18 cellular contexts compared by ENCODE assay signal in the genomic region with DNA sequence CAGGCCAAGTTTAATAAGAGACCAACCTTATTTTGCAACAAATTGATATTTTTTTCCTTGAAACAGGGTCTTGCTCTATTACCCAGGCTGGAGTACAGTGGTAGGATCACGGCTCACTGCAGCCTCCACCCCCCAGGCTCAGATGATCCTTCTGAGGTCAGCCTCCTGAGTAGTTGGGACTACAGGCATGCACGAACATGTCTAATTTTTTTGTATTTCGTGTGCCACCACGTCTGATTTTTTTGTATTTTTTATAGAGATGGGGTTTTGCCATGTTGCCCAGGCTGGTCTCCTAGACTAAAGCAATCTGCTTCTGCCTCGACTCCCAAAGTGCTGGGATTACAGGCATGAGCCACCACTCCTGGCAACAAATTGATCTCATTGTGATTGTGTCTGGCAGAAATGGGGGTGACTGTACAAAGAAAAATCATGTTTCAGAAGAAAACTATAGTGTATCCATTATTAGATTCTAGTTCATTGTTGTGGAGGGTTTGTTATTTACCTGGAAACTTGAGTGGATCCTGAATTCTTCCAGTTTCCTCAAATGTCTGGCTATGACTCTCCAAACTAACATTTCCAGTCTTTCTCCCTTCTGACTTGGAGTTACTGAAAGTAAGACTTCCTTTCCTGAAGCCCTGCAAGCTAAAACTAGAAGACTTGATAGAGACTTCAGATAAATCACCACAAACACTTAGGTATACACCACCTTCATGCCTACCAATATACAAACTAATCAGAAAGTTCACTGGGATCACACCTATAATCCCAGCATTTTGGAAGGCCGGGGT.
"Had no signal": no experiment of that assay in that cellular context is flagged by ENCODE, and none has a peak within 500 bp of the region (broad histone marks: within the 10 kb centered on the region; RNA-seq: fewer than 3 reads in every experiment).

No MANE protein-coding gene starts in this region.

- H3K36me3 ChIP-seq: ascending aorta, colonic mucosa, sigmoid colon had no signal

- H3K9me3 Mint-ChIP-seq: activated CD4-positive, alpha-beta memory T cell treated with anti-CD3 and anti-CD28 coated beads, Interleukin-2, amount 10 ng/mL, durations not matched to agents 7 days and 5 days; activated T-cell treated with anti-CD3 and anti-CD28 coated beads, Interleukin-2, amount 50 U/mL, for 72 hours; natural killer cell treated with Interleukin-12 subunit alpha and Interleukin-12 subunit beta and Interleukin-15 and Interleukin-18, amount 100 ng/mL, for 72 hours; T-helper 2 cell treated with Interferon-gamma antibody and Interleukin-4, amounts not matched to agents 5 μg/mL and 100 μg/mL, for 36 hours had no signal

- H3K27me3 Mint-ChIP-seq: activated CD4-positive, alpha-beta memory T cell treated with anti-CD3 and anti-CD28 coated beads, Interleukin-2, amount 10 ng/mL, durations not matched to agents 7 days and 5 days; natural killer cell treated with Interleukin-12 subunit alpha and Interleukin-12 subunit beta and Interleukin-15 and Interleukin-18, amount 100 ng/mL, for 72 hours had no signal

- H3K36me3 Mint-ChIP-seq: natural killer cell treated with Interleukin-12 subunit alpha and Interleukin-12 subunit beta and Interleukin-15 and Interleukin-18, amount 100 ng/mL, for 72 hours had no signal

- H3K27me3 ChIP-seq: ascending aorta, colonic mucosa, sigmoid colon had no signal

- H3K4me3 ChIP-seq: ascending aorta, colonic mucosa, psoas muscle, sigmoid colon had no signal

- ATAC-seq: activated T-cell treated with anti-CD3 and anti-CD28 coated beads, Interleukin-2, amount 50 U/mL, for 72 hours; natural killer cell treated with Interleukin-12 subunit alpha and Interleukin-12 subunit beta and Interleukin-15 and Interleukin-18, amount 100 ng/mL, for 72 hours; psoas muscle had no signal

- H3K4me1 ChIP-seq: ascending aorta, colonic mucosa, psoas muscle had no signal

- H3K27ac ChIP-seq: ascending aorta, colonic mucosa, psoas muscle, sigmoid colon had no signal

- DNase-seq: activated CD4-positive, alpha-beta memory T cell treated with anti-CD3 and anti-CD28 coated beads, Interleukin-2, amount 10 ng/mL, durations not matched to agents 7 days and 5 days; activated CD4-positive, alpha-beta T cell treated with anti-CD3 and anti-CD28 coated beads for 1 hour; activated CD8-positive, alpha-beta memory T cell treated with anti-CD3 and anti-CD28 coated beads, Interleukin-2, amount 50 U/mL, for 4 hours; activated naive CD4-positive, alpha-beta T cell; activated T-cell treated with anti-CD3 and anti-CD28 coated beads, Interleukin-2, amount 50 U/mL, for 72 hours; caudate nucleus; colonic mucosa; effector CD4-positive, alpha-beta T cell; erythroblast; foreskin melanocyte; nucleus accumbens; psoas muscle; sigmoid colon; stimulated activated CD4-positive, alpha-beta T cell treated with anti-CD3 and anti-CD28 coated beads, Interleukin-2, amount 100 ng/mL, for 48 hours; stimulated activated naive CD4-positive, alpha-beta T cell treated with Interleukin-2 at 50 U/mL for 16 hours had no signal

- H3K9me3 ChIP-seq: ascending aorta, colonic mucosa, psoas muscle, sigmoid colon had no signal

- H3K4me3 Mint-ChIP-seq: activated CD4-positive, alpha-beta memory T cell treated with anti-CD3 and anti-CD28 coated beads, Interleukin-2, amount 10 ng/mL, durations not matched to agents 7 days and 5 days; activated T-cell treated with anti-CD3 and anti-CD28 coated beads, Interleukin-2, amount 50 U/mL, for 72 hours; natural killer cell treated with Interleukin-12 subunit alpha and Interleukin-12 subunit beta and Interleukin-15 and Interleukin-18, amount 100 ng/mL, for 72 hours; T-helper 2 cell treated with Interferon-gamma antibody and Interleukin-4, amounts not matched to agents 5 μg/mL and 100 μg/mL, for 36 hours had no signal

- H3K27ac Mint-ChIP-seq: activated CD4-positive, alpha-beta memory T cell treated with anti-CD3 and anti-CD28 coated beads, Interleukin-2, amount 10 ng/mL, durations not matched to agents 7 days and 5 days; activated T-cell treated with anti-CD3 and anti-CD28 coated beads, Interleukin-2, amount 50 U/mL, for 72 hours; natural killer cell treated with Interleukin-12 subunit alpha and Interleukin-12 subunit beta and Interleukin-15 and Interleukin-18, amount 100 ng/mL, for 72 hours; T-helper 2 cell treated with Interferon-gamma antibody and Interleukin-4, amounts not matched to agents 5 μg/mL and 100 μg/mL, for 36 hours had no signal
